Comparison of ENCODE assay signal across 18 cellular contexts in genomic region chr1:156196445-156196844, GRCh38. TPM values are rescaled to one million over a fixed set of nuclear protein-coding genes. Genes with fewer than 3 reads are reported as not detected.
DNase-seq lines count a peak whose midpoint lies in the region; ATAC-seq and TF ChIP-seq lines count a peak whose summit lies in the region.
"Had no signal": no experiment of that assay in that cellular context is flagged by ENCODE, and none has a peak within 500 bp of the region (broad histone marks: within the 10 kb centered on the region; RNA-seq: fewer than 3 reads in every experiment).

No MANE protein-coding gene starts in this region.

- no peak overlapping the region for H3K27ac ChIP-seq in CD4-positive, alpha-beta T cell (ENCODE audit: low read depth, low read length)
- no peak overlapping the region for H3K27ac ChIP-seq in ascending aorta
- H3K27ac ChIP-seq: Peyer's patch, SJCRH30 had no signal

- no peaks in the 10 kb centered on the region for H3K9me3 ChIP-seq in CD4-positive, alpha-beta T cell (ENCODE audit: control insufficient read depth, low read length)
- no peaks in the 10 kb centered on the region for H3K9me3 ChIP-seq in ascending aorta
- H3K9me3 ChIP-seq: Peyer's patch, SJCRH30 had no signal

- H3K36me3 Mint-ChIP-seq in activated CD4-positive, alpha-beta T cell treated with anti-CD3 and anti-CD28 coated beads, Interleukin-2, amount 10 ng/mL, durations not matched to agents 24 days and 14 days (ENCODE audit: low read depth) = peaks cover 59% of the 10 kb centered on the region
- peaks cover 51% of the 10 kb centered on the region for H3K36me3 Mint-ChIP-seq in CD4-positive, alpha-beta T cell (ENCODE audit: low read depth)
- peaks cover 22% of the 10 kb centered on the region for H3K36me3 Mint-ChIP-seq in activated naive CD8-positive, alpha-beta T cell

- H3K27ac Mint-ChIP-seq in activated CD4-positive, alpha-beta T cell treated with anti-CD3 and anti-CD28 coated beads, Interleukin-2, amount 10 ng/mL, durations not matched to agents 24 days and 14 days = peak overlapping the region; percentile 82
- H3K27ac Mint-ChIP-seq in CD4-positive, alpha-beta T cell = no peak overlapping the region
- peak overlapping the region; percentile 84 for H3K27ac Mint-ChIP-seq in activated naive CD8-positive, alpha-beta T cell
- H3K27ac Mint-ChIP-seq: B cell had no signal

- H3K4me3 ChIP-seq in ascending aorta = no peak overlapping the region
- H3K4me3 ChIP-seq: Peyer's patch, SJCRH30 had no signal

- no peak for ATAC-seq in CD4-positive, alpha-beta T cell (ENCODE audit: poor library complexity)
- no peak for ATAC-seq in HG02610 (IDR thresholded peaks at IDR 0.05; ENCODE audit: unreplicated experiment)
- ATAC-seq: left colon had no signal

- peak overlapping the region; percentile 100 for H3K4me3 Mint-ChIP-seq in activated CD4-positive, alpha-beta T cell treated with anti-CD3 and anti-CD28 coated beads, Interleukin-2, amount 10 ng/mL, durations not matched to agents 24 days and 14 days
- peak overlapping the region; percentile 95 for H3K4me3 Mint-ChIP-seq in CD4-positive, alpha-beta T cell
- H3K4me3 Mint-ChIP-seq in activated naive CD8-positive, alpha-beta T cell = no peak overlapping the region

- POLR2A ChIA-PET in CD4-positive, alpha-beta T cell (lab: Charles Lee) = interaction anchor here (2.1 kb wide), 1 partner anchor 16 kb away, joined by 7 read pairs; the partner anchor contains the start of gene PMF1

- H3K27me3 ChIP-seq in CD4-positive, alpha-beta T cell (ENCODE audit: control insufficient read depth, insufficient read depth, low read length) = no peaks in the 10 kb centered on the region
- no peaks in the 10 kb centered on the region for H3K27me3 ChIP-seq in ascending aorta
- H3K27me3 ChIP-seq: Peyer's patch, SJCRH30 had no signal

- peaks cover 5 to 15% of the 10 kb centered on the region in 2 donors for H3K36me3 ChIP-seq in ascending aorta

- peaks cover 7 to 9% of the 10 kb centered on the region in 2 donors for H3K4me1 ChIP-seq in ascending aorta

- H3K9me3 Mint-ChIP-seq in activated CD4-positive, alpha-beta T cell treated with anti-CD3 and anti-CD28 coated beads, Interleukin-2, amount 10 ng/mL, durations not matched to agents 24 days and 14 days = no peaks in the 10 kb centered on the region
- no peaks in the 10 kb centered on the region for H3K9me3 Mint-ChIP-seq in CD4-positive, alpha-beta T cell
- H3K9me3 Mint-ChIP-seq in activated naive CD8-positive, alpha-beta T cell (ENCODE audit: low read depth) = no peaks in the 10 kb centered on the region

- H3K4me1 Mint-ChIP-seq in activated CD4-positive, alpha-beta T cell treated with anti-CD3 and anti-CD28 coated beads, Interleukin-2, amount 10 ng/mL, durations not matched to agents 24 days and 14 days = peaks cover 71% of the 10 kb centered on the region
- H3K4me1 Mint-ChIP-seq in CD4-positive, alpha-beta T cell (ENCODE audit: low read depth) = peaks cover 58% of the 10 kb centered on the region
- peaks cover 78% of the 10 kb centered on the region for H3K4me1 Mint-ChIP-seq in activated naive CD8-positive, alpha-beta T cell (ENCODE audit: low read depth)

- intact Hi-C loops in activated CD4-positive, alpha-beta T cell treated with anti-CD3 and anti-CD28 coated beads, Interleukin-2, amount 10 ng/mL, durations not matched to agents 24 days and 14 days (cut with micrococcal nuclease) = loop anchor here (5.0 to 10.0 kb wide), 3 partner anchors 34 to 558 kb away; partner anchors contain the start of gene HDGF
- intact Hi-C loops in CD4-positive, alpha-beta T cell (cut with DNase I, micrococcal nuclease) = no loop called here
- intact Hi-C loops in ascending aorta (cut with DNase I) = no loop called here

- no peak for TF ChIP-seq CTCF in CD4-positive, alpha-beta T cell (IDR thresholded peaks at IDR 0.05)
- TF ChIP-seq CTCF in ascending aorta (IDR thresholded peaks at IDR 0.05) = no peak

- H3K27me3 Mint-ChIP-seq in activated CD4-positive, alpha-beta T cell treated with anti-CD3 and anti-CD28 coated beads, Interleukin-2, amount 10 ng/mL, durations not matched to agents 24 days and 14 days = no peaks in the 10 kb centered on the region
- no peaks in the 10 kb centered on the region for H3K27me3 Mint-ChIP-seq in CD4-positive, alpha-beta T cell
- H3K27me3 Mint-ChIP-seq in activated naive CD8-positive, alpha-beta T cell = no peaks in the 10 kb centered on the region
- H3K27me3 Mint-ChIP-seq: B cell had no signal

- CTCF ChIA-PET in CD4-positive, alpha-beta T cell (lab: Charles Lee) = no interaction called here

- no peak for DNase-seq in activated CD4-positive, alpha-beta T cell treated with anti-CD3 and anti-CD28 coated beads, Interleukin-2, amount 10 ng/mL, durations not matched to agents 24 days and 14 days
- DNase-seq in activated CD4-positive, alpha-beta T cell treated with anti-CD3 and anti-CD28 coated beads for 4 hours = no peak
- no peak for DNase-seq in CD4-positive, alpha-beta T cell
- DNase-seq in mesenteric fat pad (ENCODE audit: low spot score) (peak; percentile 12), DMS53 (lab: John Stamatoyannopoulos, UW) (no peak), ascending aorta (ENCODE audit: low spot score in 2 of 2) (no peak)
- DNase-seq: activated CD8-positive, alpha-beta memory T cell treated with anti-CD3 and anti-CD28 coated beads, Interleukin-2, amount 50 U/mL, for 4 hours; cortex of kidney; left colon; NCI-H2081 treated with DMSO at 0.1 percent for 48 hours; NCI-H446; Peyer's patch; T-helper 9 cell had no signal

RNA-seq across cellular contexts. Expression of gene SLC25A44, which starts 2.5 kb away (rescaled TPM):
- 61.0 and 67.9 TPM in 2 replicates for total RNA-seq in activated CD4-positive, alpha-beta T cell treated with anti-CD3 and anti-CD28 coated beads, Interleukin-2, amount 10 ng/mL, durations not matched to agents 24 days and 14 days
- total RNA-seq in CD4-positive, alpha-beta T cell = 10 to 100 TPM; 11.6 to 13.0 TPM
- total RNA-seq in mesenteric fat pad (34.3 TPM), ascending aorta (13.5 TPM)

RNA-seq across cellular contexts. Expression of gene PMF1, which starts 16.4 kb away (rescaled TPM):
- total RNA-seq in activated CD4-positive, alpha-beta T cell treated with anti-CD3 and anti-CD28 coated beads, Interleukin-2, amount 10 ng/mL, durations not matched to agents 24 days and 14 days = 107 and 113 TPM in 2 replicates
- 10 to 100 TPM; 58.0 to 61.2 TPM for total RNA-seq in CD4-positive, alpha-beta T cell
- total RNA-seq in mesenteric fat pad (46.4 TPM), ascending aorta (61.4 TPM)

RNA-seq across cellular contexts. Expression of gene SEMA4A, which starts 43.1 kb away (rescaled TPM):
- 12.1 and 12.7 TPM in 2 replicates for total RNA-seq in activated CD4-positive, alpha-beta T cell treated with anti-CD3 and anti-CD28 coated beads, Interleukin-2, amount 10 ng/mL, durations not matched to agents 24 days and 14 days
- total RNA-seq in CD4-positive, alpha-beta T cell = 10 to 100 TPM in 1 of 2 experiments, 1 to 10 TPM in 1; 9.4 to 10.1 TPM
- total RNA-seq in mesenteric fat pad = 31.9 TPM
- total RNA-seq in ascending aorta = 0.64 TPM

RNA-seq across cellular contexts. Expression of gene BGLAP, which starts 45.5 kb away (rescaled TPM):
- 1.9 and 2.3 TPM in 2 replicates for total RNA-seq in activated CD4-positive, alpha-beta T cell treated with anti-CD3 and anti-CD28 coated beads, Interleukin-2, amount 10 ng/mL, durations not matched to agents 24 days and 14 days
- total RNA-seq in CD4-positive, alpha-beta T cell = 1 to 10 TPM; 1.9 to 2.6 TPM
- not detected for total RNA-seq in mesenteric fat pad
- total RNA-seq in ascending aorta = 19.1 TPM
- total RNA-seq: bronchial epithelial cell had no signal

RNA-seq across cellular contexts. Expression of gene PAQR6, which starts 51.4 kb away (rescaled TPM):
- 4.2 and 4.6 TPM in 2 replicates for total RNA-seq in activated CD4-positive, alpha-beta T cell treated with anti-CD3 and anti-CD28 coated beads, Interleukin-2, amount 10 ng/mL, durations not matched to agents 24 days and 14 days
- total RNA-seq in CD4-positive, alpha-beta T cell = 1 to 10 TPM; 3.4 to 3.6 TPM
- total RNA-seq in mesenteric fat pad (1.4 TPM), ascending aorta (not detected)
